ENCODE assay signal across 20 cellular contexts in the genomic region with DNA sequence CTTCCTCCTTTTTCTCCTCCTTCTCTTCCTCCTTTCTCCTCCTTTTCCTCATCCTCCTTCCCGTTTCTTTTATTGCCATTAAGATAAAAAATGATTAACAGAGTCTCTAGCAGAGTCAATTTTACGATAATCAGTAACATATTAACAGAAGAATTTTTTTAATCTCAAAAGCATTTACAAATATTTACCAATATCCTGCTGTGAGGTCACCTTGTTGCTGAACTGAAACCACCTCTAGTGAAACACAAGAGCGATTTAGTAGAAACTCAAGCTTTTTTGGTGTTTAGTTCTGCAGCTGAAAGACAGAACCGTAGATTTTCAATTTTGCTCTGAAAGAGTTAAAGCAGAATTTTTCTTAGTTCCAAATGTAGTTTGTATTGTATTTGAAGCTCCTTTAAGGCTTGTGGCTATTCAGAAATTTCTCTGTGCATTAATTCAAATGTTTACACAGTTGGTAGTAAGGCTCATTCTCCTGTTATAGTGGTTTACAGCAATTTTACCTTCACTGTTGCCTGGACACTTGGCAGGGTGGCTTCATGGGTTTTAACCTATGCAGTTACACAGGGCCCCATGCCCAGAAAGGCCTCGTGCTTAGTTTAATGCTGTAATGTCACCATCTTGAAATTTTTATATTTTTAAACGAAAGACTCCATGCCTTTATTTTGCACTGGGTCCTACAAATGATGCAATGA.
DNase-seq lines count a peak whose midpoint lies in the region; ATAC-seq and TF ChIP-seq lines count a peak whose summit lies in the region.
"Had no signal": no experiment of that assay in that cellular context is flagged by ENCODE, and none has a peak within 500 bp of the region (broad histone marks: within the 10 kb centered on the region; RNA-seq: fewer than 3 reads in every experiment).

No MANE protein-coding gene starts in this region.

- H3K27me3 Mint-ChIP-seq in progenitor cell of endocrine pancreas = peaks cover 7% of the 10 kb centered on the region
- H3K27me3 Mint-ChIP-seq: activated naive CD4-positive, alpha-beta T cell treated with anti-CD3 and anti-CD28 coated beads, Interleukin-2, amount 10 ng/mL, durations not matched to agents 7 days and 5 days; natural killer cell treated with Interleukin-12 subunit alpha and Interleukin-12 subunit beta and Interleukin-15 and Interleukin-18, amount 100 ng/mL, for 72 hours; T-helper 17 cell had no signal

- WGBS in ovary, 3 donors = 45 to 55% (median 54%) methylated on average over 6 of the region's 6 CpGs

- peak; percentile 76 for ATAC-seq in GM19025 (IDR thresholded peaks at IDR 0.05; ENCODE audit: low read depth, unreplicated experiment)
- ATAC-seq in HG02763 (IDR thresholded peaks at IDR 0.05; ENCODE audit: unreplicated experiment) = peak; percentile 50
- ATAC-seq in HG03439 (IDR thresholded peaks at IDR 0.05; ENCODE audit: unreplicated experiment) = no peak
- ATAC-seq: lower lobe of right lung; natural killer cell treated with Interleukin-12 subunit alpha and Interleukin-12 subunit beta and Interleukin-15 and Interleukin-18, amount 100 ng/mL, for 72 hours; T-helper 17 cell had no signal

- H3K4me3 ChIP-seq in SJCRH30 = no peak overlapping the region
- no peak overlapping the region for H3K4me3 ChIP-seq in ovary
- H3K4me3 ChIP-seq: dorsolateral prefrontal cortex, lower lobe of right lung had no signal

- no peak for TF ChIP-seq CTCF in progenitor cell of endocrine pancreas (IDR thresholded peaks at IDR 0.05; ENCODE audit: unreplicated experiment)
- no peak for TF ChIP-seq CTCF in ovary (IDR thresholded peaks at IDR 0.05)

- no peaks in the 10 kb centered on the region for H3K9me3 Mint-ChIP-seq in progenitor cell of endocrine pancreas (ENCODE audit: low read depth)

- H3K27me3 ChIP-seq in SJCRH30 = no peaks in the 10 kb centered on the region; the same call in 1 of the 2 replicates
- H3K27me3 ChIP-seq in ovary = no peaks in the 10 kb centered on the region
- H3K27me3 ChIP-seq: brain microvascular endothelial cell, dorsolateral prefrontal cortex had no signal

- no peak for TF ChIP-seq POLR2A in ovary (IDR thresholded peaks at IDR 0.05)

- H3K27ac ChIP-seq in SJCRH30 (no peak overlapping the region), ovary (no peak overlapping the region)
- H3K27ac ChIP-seq: brain microvascular endothelial cell, C4-2B, dorsolateral prefrontal cortex, lower lobe of right lung had no signal

- H3K27ac Mint-ChIP-seq in progenitor cell of endocrine pancreas = peak overlapping the region; percentile 39
- H3K27ac Mint-ChIP-seq: activated naive CD4-positive, alpha-beta T cell treated with anti-CD3 and anti-CD28 coated beads, Interleukin-2, amount 10 ng/mL, durations not matched to agents 7 days and 5 days; natural killer cell treated with Interleukin-12 subunit alpha and Interleukin-12 subunit beta and Interleukin-15 and Interleukin-18, amount 100 ng/mL, for 72 hours; T-helper 17 cell had no signal

- no peak overlapping the region for H3K4me3 Mint-ChIP-seq in progenitor cell of endocrine pancreas (ENCODE audit: low read depth)
- H3K4me3 Mint-ChIP-seq: activated naive CD4-positive, alpha-beta T cell treated with anti-CD3 and anti-CD28 coated beads, Interleukin-2, amount 10 ng/mL, durations not matched to agents 7 days and 5 days; natural killer cell treated with Interleukin-12 subunit alpha and Interleukin-12 subunit beta and Interleukin-15 and Interleukin-18, amount 100 ng/mL, for 72 hours; T-helper 17 cell had no signal

- DNase-seq in SJCRH30 (peak; percentile 49 to 58), progenitor cell of endocrine pancreas (ENCODE audit: low spot score, unreplicated experiment) (no peak), iPS-NIHi11 (ENCODE audit: low spot score) (no peak), ovary (no peak)
- DNase-seq: activated CD4-positive, CD25-positive, alpha-beta regulatory T cell treated with anti-CD3 and anti-CD28 coated beads, Interleukin-2, amount 50 U/mL, for 72 hours; activated naive CD4-positive, alpha-beta T cell treated with anti-CD3 and anti-CD28 coated beads, Interleukin-2, amount 10 ng/mL, durations not matched to agents 7 days and 5 days; brain microvascular endothelial cell; dorsolateral prefrontal cortex; EL; hippocampal formation; lower lobe of right lung; NCI-H2081 treated with DMSO at 0.1 percent for 48 hours; NCI-H774; substantia nigra; T-helper 17 cell had no signal

- peaks cover 7% of the 10 kb centered on the region for H3K4me1 Mint-ChIP-seq in progenitor cell of endocrine pancreas (ENCODE audit: low read depth)
- H3K4me1 Mint-ChIP-seq: activated naive CD4-positive, alpha-beta T cell treated with anti-CD3 and anti-CD28 coated beads, Interleukin-2, amount 10 ng/mL, durations not matched to agents 7 days and 5 days; T-helper 17 cell had no signal

- H3K4me1 ChIP-seq in SJCRH30 (peaks cover 11% of the 10 kb centered on the region; the same call in 1 of the 2 replicates), ovary (ENCODE audit: insufficient read depth) (no peaks in the 10 kb centered on the region)
- H3K4me1 ChIP-seq: lower lobe of right lung had no signal

- TF ChIP-seq EP300 in ovary (IDR thresholded peaks at IDR 0.05) = no peak

- no peaks in the 10 kb centered on the region for H3K9me3 ChIP-seq in SJCRH30 (replicated peaks)
- no peaks in the 10 kb centered on the region for H3K9me3 ChIP-seq in ovary
- H3K9me3 ChIP-seq: lower lobe of right lung had no signal

- no peaks in the 10 kb centered on the region for H3K36me3 Mint-ChIP-seq in progenitor cell of endocrine pancreas (ENCODE audit: insufficient read depth)
- H3K36me3 Mint-ChIP-seq: activated naive CD4-positive, alpha-beta T cell treated with anti-CD3 and anti-CD28 coated beads, Interleukin-2, amount 10 ng/mL, durations not matched to agents 7 days and 5 days; natural killer cell treated with Interleukin-12 subunit alpha and Interleukin-12 subunit beta and Interleukin-15 and Interleukin-18, amount 100 ng/mL, for 72 hours had no signal

- H3K36me3 ChIP-seq in SJCRH30 (no peaks in the 10 kb centered on the region; the same call in 1 of the 2 replicates), ovary (no peaks in the 10 kb centered on the region)
- H3K36me3 ChIP-seq: brain microvascular endothelial cell, lower lobe of right lung had no signal

- intact Hi-C loops in ovary (cut with DNase I) = no loop called here

Comparison
In these comparisons a context has a peak if more than half of its experiments do, and no peak if none do; other contexts are left out.
1. DNase-seq: peak in SJCRH30 (2 of 2); none in progenitor cell of endocrine pancreas (single experiment), iPS-NIHi11 (single experiment) and ovary (0 of 5).